24 cellular contexts compared by ENCODE assay signal in genomic region chr22:48832592-48832991, GRCh38.
DNase-seq lines count a peak whose midpoint lies in the region; ATAC-seq, FAIRE-seq and TF ChIP-seq lines count a peak whose summit lies in the region.
"Had no signal": no experiment of that assay in that cellular context is flagged by ENCODE, and none has a peak within 500 bp of the region (broad histone marks: within the 10 kb centered on the region; RNA-seq: fewer than 3 reads in every experiment).

No MANE protein-coding gene starts in this region.

- no peak overlapping the region for H3K27ac ChIP-seq in K562 (ENCODE audit: extremely low read depth, low read depth, low read length)
- H3K27ac ChIP-seq in upper lobe of right lung = no peak overlapping the region
- H3K27ac ChIP-seq: dorsolateral prefrontal cortex, psoas muscle, WERI-Rb-1 had no signal

- H3K27me3 ChIP-seq in K562 (ENCODE audit: control insufficient read depth in 2 of 2, insufficient read depth in 2 of 2, low read length in 2 of 2) (no peaks in the 10 kb centered on the region), upper lobe of right lung (peaks cover 4% of the 10 kb centered on the region)
- H3K27me3 ChIP-seq: dorsolateral prefrontal cortex had no signal

- H3K4me1 Mint-ChIP-seq in nephron progenitor cell = peaks cover 25% of the 10 kb centered on the region

- no peaks in the 10 kb centered on the region for H3K4me1 ChIP-seq in K562 (replicated peaks in 1 of 2; ENCODE audit: control insufficient read depth in 2 of 2, insufficient read depth in 2 of 2, low read length in 2 of 2)
- no peaks in the 10 kb centered on the region for H3K4me1 ChIP-seq in upper lobe of right lung
- H3K4me1 ChIP-seq: psoas muscle had no signal

- TF ChIP-seq CTCF in K562 (IDR thresholded peaks at IDR 0.05 in 2 of 3, conservative IDR thresholded peaks at IDR 0.05 in 1 of 3; ENCODE audit: insufficient read depth in 2 of 3, low read depth in 1 of 3, low read length in 3 of 3) (no peak), nephron progenitor cell (IDR thresholded peaks at IDR 0.05) (no peak), upper lobe of right lung (IDR thresholded peaks at IDR 0.05) (no peak)

- H3K27ac Mint-ChIP-seq in nephron progenitor cell = no peak overlapping the region
- H3K27ac Mint-ChIP-seq: H9; IgD-negative memory B cell; T-helper 1 cell treated with Interleukin-12 subunit alpha and Interleukin-12 subunit beta and Interleukin-4 antibody, amounts not matched to agents 30 μg/mL and 1 μg/mL, for 36 hours had no signal

- intact Hi-C loops in K562 (cut with micrococcal nuclease) (no loop called here), upper lobe of right lung (cut with DNase I) (no loop called here)

- no peak for TF ChIP-seq POLR2A in K562 (conservative IDR thresholded peaks at IDR 0.05)

- no peak for TF ChIP-seq RAD21 in K562 (CRISPR knock-in tag; conservative IDR thresholded peaks at IDR 0.05 in 1 of 2, IDR thresholded peaks at IDR 0.05 in 1 of 2)

- POLR2A ChIA-PET in K562 (lab: Yijun Ruan, JAX) = no interaction called here

- peaks cover 9% of the 10 kb centered on the region for H3K27me3 Mint-ChIP-seq in nephron progenitor cell (ENCODE audit: low read depth, poor library complexity)

- ATAC-seq in K562 (no peak), upper lobe of right lung (no peak)
- ATAC-seq in stimulated activated naive CD8-positive, alpha-beta T cell treated with anti-CD3 and anti-CD28 coated beads, Interleukin-15, Interleukin-2, amounts not matched to agents 100 U/mL and 50 U/mL, for 24 hours = peak; percentile 57
- ATAC-seq: psoas muscle had no signal

- H3K4me3 Mint-ChIP-seq in nephron progenitor cell = no peak overlapping the region
- H3K4me3 Mint-ChIP-seq: H9; IgD-negative memory B cell; neural crest cell; T-helper 1 cell treated with Interleukin-12 subunit alpha and Interleukin-12 subunit beta and Interleukin-4 antibody, amounts not matched to agents 30 μg/mL and 1 μg/mL, for 36 hours had no signal

- H3K9me1 ChIP-seq in K562 (ENCODE audit: control insufficient read depth, insufficient read depth, low read length) = no peaks in the 10 kb centered on the region

- peak; percentile 2 to 7 (median 6) for DNase-seq in stimulated activated CD4-positive, alpha-beta T cell treated with anti-CD3 and anti-CD28 coated beads, Interleukin-12 subunit alpha, Interleukin-12 subunit beta, amount 100 ng/mL, for 48 hours (ENCODE audit: low read depth in 2 of 3, low spot score in 1 of 3)
- DNase-seq in stimulated activated CD4-positive, alpha-beta T cell treated with anti-CD3 and anti-CD28 coated beads, Interleukin-12 subunit alpha, Interleukin-12 subunit beta, amount 100 ng/mL, for 4 hours = no peak
- peak; percentile 20 for DNase-seq in NOMO-1 treated with DMSO at 0.1 percent for 48 hours (lab: John Stamatoyannopoulos, UW; ENCODE audit: unreplicated experiment)
- peak in 3 of 4 experiments; percentile 10 to 22 (median 17) for DNase-seq in K562 (ENCODE audit: extremely low read depth in 1 of 4, low spot score in 3 of 4)
- no peak for DNase-seq in stimulated activated naive CD8-positive, alpha-beta T cell treated with anti-CD3 and anti-CD28 coated beads, Interleukin-15, Interleukin-2, amounts not matched to agents 100 U/mL and 50 U/mL, for 24 hours
- no peak for DNase-seq in nephron progenitor cell
- no peak for DNase-seq in upper lobe of right lung
- DNase-seq: AML-193, amniotic stem cell, COR-L47, erythroblast, H9, NCI-H1048, NCI-H2081, psoas muscle, SIG-M5, substantia nigra, WERI-Rb-1 had no signal

- TF ChIP-seq EP300 in K562 (IDR thresholded peaks at IDR 0.05; ENCODE audit: low read length) = no peak

- peaks cover 40% of the 10 kb centered on the region for H3K9me3 Mint-ChIP-seq in nephron progenitor cell

- H3K79me2 ChIP-seq in K562 (ENCODE audit: control insufficient read depth, insufficient read depth, low read length) = no peaks in the 10 kb centered on the region

- no peaks in the 10 kb centered on the region for H3K9me3 ChIP-seq in K562 (replicated peaks; ENCODE audit: control insufficient read depth, insufficient read depth, low read depth, low read length)
- H3K9me3 ChIP-seq in upper lobe of right lung = no peaks in the 10 kb centered on the region

- FAIRE-seq in K562 (lab: Jason Lieb, UNC) = no peak
- FAIRE-seq: frontal cortex had no signal

- WGBS in K562 (ENCODE audit: insufficient coverage, low coverage, missing lambda C conversion rate) = 0% methylated on average over 4 of the region's 4 CpGs

- H3K4me3 ChIP-seq in K562 (no peak overlapping the region), upper lobe of right lung (no peak overlapping the region)
- H3K4me3 ChIP-seq: dorsolateral prefrontal cortex, psoas muscle, smooth muscle cell had no signal

- in situ Hi-C loops in K562 (cut with MboI) = no loop called here

- no peaks in the 10 kb centered on the region for H4K20me1 ChIP-seq in K562 (replicated peaks; ENCODE audit: control insufficient read depth, insufficient read depth, low read length)

- H3K4me2 ChIP-seq in K562 (ENCODE audit: insufficient read depth, low read length) = no peak overlapping the region
- H3K4me2 ChIP-seq: smooth muscle cell had no signal

- peaks cover 4% of the 10 kb centered on the region for H3K36me3 Mint-ChIP-seq in nephron progenitor cell (ENCODE audit: low read depth)
- H3K36me3 Mint-ChIP-seq: IgD-negative memory B cell had no signal

- CTCF ChIA-PET in K562 (lab: Yijun Ruan, JAX; ENCODE audit: low intra/inter-chr PET ratio) = no interaction called here

- no peak overlapping the region for H2AFZ ChIP-seq in K562 (ENCODE audit: low read depth, low read length)

- no peaks in the 10 kb centered on the region for H3K36me3 ChIP-seq in K562 (ENCODE audit: control insufficient read depth, insufficient read depth, low read length)
- no peaks in the 10 kb centered on the region for H3K36me3 ChIP-seq in upper lobe of right lung
- H3K36me3 ChIP-seq: WERI-Rb-1 had no signal

- BruUV-seq in K562 (replicated peaks; lab: Mats Ljungman, UMichigan) = no TSS peak

- H3K9ac ChIP-seq in K562 (ENCODE audit: insufficient read depth in 1 of 2, low read depth in 2 of 2, low read length in 2 of 2) = no peak overlapping the region

TF ChIP-seq in K562, 482 proteins besides CTCF, POLR2A, EP300 and RAD21:
- TF ChIP-seq ERF (CRISPR knock-in tag; IDR thresholded peaks at IDR 0.05) (no peak), HINFP (tag; conservative IDR thresholded peaks at IDR 0.05; ENCODE audit: low read depth) (no peak), KAT7 (CRISPR knock-in tag; IDR thresholded peaks at IDR 0.05; ENCODE audit: borderline replicate concordance) (no peak), TARDBP (IDR thresholded peaks at IDR 0.05) (no peak), ZNF282 (CRISPR knock-in tag; IDR thresholded peaks at IDR 0.05) (no peak), TEAD2 (tag; IDR thresholded peaks at IDR 0.05) (no peak), ATF3 (IDR thresholded peaks at IDR 0.05) (peak; percentile 64), ATF3 (CRISPR knock-in tag; conservative IDR thresholded peaks at IDR 0.05) (no peak), FOSL1 (tag; conservative IDR thresholded peaks at IDR 0.05) (0 out of 2 replicates have a peak, but pooled peaks have one; percentile 27), CTBP1 (IDR thresholded peaks at IDR 0.05; ENCODE audit: borderline replicate concordance) (peak; percentile 18; the same call in 1 of the 2 replicates), HLTF (IDR thresholded peaks at IDR 0.05) (no peak), MEIS2 (IDR thresholded peaks at IDR 0.05; ENCODE audit: partially characterized antibody) (peak; percentile 42)
TF ChIP-seq in K562: peak in this region for 4.

Comparison
In these comparisons a context has a peak if more than half of its experiments do, and no peak if none do; other contexts are left out.
1. DNase-seq: peak in stimulated activated CD4-positive, alpha-beta T cell treated with anti-CD3 and anti-CD28 coated beads, Interleukin-12 subunit alpha, Interleukin-12 subunit beta, amount 100 ng/mL, for 48 hours (3 of 3), NOMO-1 treated with DMSO at 0.1 percent for 48 hours (single experiment) and K562 (3 of 4); none in stimulated activated CD4-positive, alpha-beta T cell treated with anti-CD3 and anti-CD28 coated beads, Interleukin-12 subunit alpha, Interleukin-12 subunit beta, amount 100 ng/mL, for 4 hours (single experiment), stimulated activated naive CD8-positive, alpha-beta T cell treated with anti-CD3 and anti-CD28 coated beads, Interleukin-15, Interleukin-2, amounts not matched to agents 100 U/mL and 50 U/mL, for 24 hours (single experiment), nephron progenitor cell (single experiment) and upper lobe of right lung (single experiment).